In genomic region chr16:66516808-66517585, GRCh38 we compare ENCODE assay signal across 8 cellular contexts. TPM values are rescaled to one million over a fixed set of nuclear protein-coding genes. Genes with fewer than 3 reads are reported as not detected.
A peak's percentile ranks its signal among the peaks of the same experiment; 100 is the strongest.
DNase-seq lines count a peak whose midpoint lies in the region; ATAC-seq and TF ChIP-seq lines count a peak whose summit lies in the region.

No MANE protein-coding gene starts in this region.

- TF ChIP-seq CTCF in IMR-90 (conservative IDR thresholded peaks at IDR 0.05; ENCODE audit: low read depth, low read length) = no peak
- no peak for TF ChIP-seq CTCF in ascending aorta (IDR thresholded peaks at IDR 0.05)

- TF ChIP-seq POLR2A in IMR-90 (IDR thresholded peaks at IDR 0.05; ENCODE audit: low read depth, low read length) = no peak

- no peaks in the 10 kb centered on the region for H3K27me3 ChIP-seq in IMR-90 (ENCODE audit: control insufficient read depth, insufficient read depth, low read length)
- H3K27me3 ChIP-seq in ascending aorta = no peaks in the 10 kb centered on the region

- H4K20me1 ChIP-seq in IMR-90 (ENCODE audit: insufficient read depth, low read length) = peaks cover under 1% of the 10 kb centered on the region; the same call in 1 of the 2 replicates

- H3K23ac ChIP-seq in IMR-90 (ENCODE audit: low read depth, low read length) = peak overlapping the region; percentile 90

- peaks cover 3 to 47% of the 10 kb centered on the region in 2 experiments; a peak in 3 of 4 replicates for H3K79me1 ChIP-seq in IMR-90 (ENCODE audit: low read depth in 1 of 2, low read length in 2 of 2)

- H3K9ac ChIP-seq in IMR-90 (ENCODE audit: low read depth, low read length) = peak overlapping the region; percentile 46

- dilution Hi-C loops in IMR-90 (cut with HindIII; ENCODE audit: low sequenced_read_pairs, unreplicated experiment) = no loop called here

- POLR2A ChIA-PET in IMR-90 (lab: Charles Lee; ENCODE audit: unreplicated experiment) = no interaction called here

- 0 out of 2 replicates have a peak, but pooled peaks have one; percentile 5 for TF ChIP-seq RAD21 in IMR-90 (IDR thresholded peaks at IDR 0.05; ENCODE audit: low read length)

- 70% methylated on average over 9 of the region's 15 CpGs; no CpG with 5 or more reads in 1 of the 2 experiments for WGBS in IMR-90 (ENCODE audit: extremely low coverage in 2 of 2, insufficient read length in 1 of 2), 2 experiments

- peak overlapping the region; percentile 92 for H4K5ac ChIP-seq in IMR-90 (ENCODE audit: low read depth, low read length)

- H2AK9ac ChIP-seq in IMR-90 (replicated peaks; ENCODE audit: low read depth, low read length, poor library complexity) = peak overlapping the region; percentile 97

- peak overlapping the region; percentile 98 for H2AK5ac ChIP-seq in IMR-90 (ENCODE audit: low read depth, low read length)

- H3K14ac ChIP-seq in IMR-90 (replicated peaks; ENCODE audit: low read depth, low read length) = peak overlapping the region; percentile 97

- peak overlapping the region; percentile 95 for H3K27ac ChIP-seq in IMR-90 (ENCODE audit: insufficient read depth, low read length)
- peak overlapping the region; percentile 98 to 99 for H3K27ac ChIP-seq in ascending aorta

- H3K36me3 ChIP-seq in IMR-90 (ENCODE audit: control insufficient read depth, insufficient read depth, low read length) (peaks cover 2% of the 10 kb centered on the region; the same call in 1 of the 2 replicates), ascending aorta (no peaks in the 10 kb centered on the region)

- H2AFZ ChIP-seq in IMR-90 (replicated peaks; ENCODE audit: low read length, poor library complexity) = peak overlapping the region; percentile 88

- peak overlapping the region; percentile 99 for H3K4ac ChIP-seq in IMR-90 (ENCODE audit: low read depth, low read length)

- in situ Hi-C loops in IMR-90 (cut with MboI; ENCODE audit: low sequenced_read_pairs) = no loop called here

- H3K4me1 ChIP-seq in IMR-90 (ENCODE audit: control insufficient read depth, insufficient read depth, low read length) (peaks cover 36% of the 10 kb centered on the region), ascending aorta (peaks cover 26 to 63% of the 10 kb centered on the region in 2 donors)

- no peak overlapping the region for H3K4me3 ChIP-seq in IMR-90 (ENCODE audit: insufficient read depth, low read depth, low read length)
- H3K4me3 ChIP-seq in ascending aorta = peak overlapping the region; percentile 20 to 36
- no peak overlapping the region for H3K4me3 ChIP-seq in skeletal muscle cell (ENCODE audit: low read depth, low read length)

- peak overlapping the region; percentile 44 for H3K4me2 ChIP-seq in IMR-90 (ENCODE audit: low read depth, low read length)

- peak overlapping the region; percentile 91 to 99 for H4K8ac ChIP-seq in IMR-90 (ENCODE audit: low read depth in 2 of 2, low read length in 2 of 2)

- H3K9me3 ChIP-seq in IMR-90 (ENCODE audit: control insufficient read depth, insufficient read depth, low read length) (no peaks in the 10 kb centered on the region), ascending aorta (no peaks in the 10 kb centered on the region)

- peak overlapping the region; percentile 88 for H3K56ac ChIP-seq in IMR-90 (ENCODE audit: extremely low read depth, insufficient read depth, low read length)

- H3K18ac ChIP-seq in IMR-90 (ENCODE audit: low read depth, low read length) = peak overlapping the region; percentile 91

- H4K91ac ChIP-seq in IMR-90 (ENCODE audit: insufficient read depth, low read depth, low read length) = peak overlapping the region; percentile 99

- peaks cover 48% of the 10 kb centered on the region for H3K9me1 ChIP-seq in IMR-90 (ENCODE audit: insufficient read depth, low read length)

- ATAC-seq in GM21529 (IDR thresholded peaks at IDR 0.05; ENCODE audit: unreplicated experiment) = peak; percentile 97
- ATAC-seq in IMR-90 (ENCODE audit: low read depth) = peak; percentile 95

- intact Hi-C loops in IMR-90 (cut with micrococcal nuclease) = loop anchor here (1.0 kb wide), 1 partner anchor 111 kb away; no protein-coding TSS in a partner anchor
- intact Hi-C loops in ascending aorta (cut with DNase I) = loop anchor here (1.0 to 2.0 kb wide), 3 partner anchors 14 to 33 kb away; partner anchors contain the start of gene TK2

- peak overlapping the region; percentile 97 for H2BK20ac ChIP-seq in IMR-90 (ENCODE audit: low read depth, low read length)

- CTCF ChIA-PET in IMR-90 (lab: Yijun Ruan, JAX) = no interaction called here

- DNase-seq in DMS153 (lab: John Stamatoyannopoulos, UW) (peak; percentile 94), IMR-90 (peak; percentile 99), T-helper 1 cell (peak; percentile 40 to 96 (median 59)), ascending aorta (ENCODE audit: low spot score in 2 of 2) (peak; percentile 94 to 99), hippocampal formation (lab: John Stamatoyannopoulos, UW) (peak; percentile 92 to 93), skeletal muscle cell (ENCODE audit: low read depth) (peak; percentile 95), NCI-H524 treated with DMSO at 0.1 percent for 48 hours (lab: John Stamatoyannopoulos, UW) (no peak)

- H2BK5ac ChIP-seq in IMR-90 (ENCODE audit: low read depth, low read length, poor library complexity, severe bottlenecking) = peak overlapping the region; percentile 93

- peak overlapping the region; percentile 97; the same call in 2 of the 3 replicates for H2BK15ac ChIP-seq in IMR-90 (ENCODE audit: low read depth, low read length)

- BruUV-seq in IMR-90 (replicated peaks; lab: Mats Ljungman, UMichigan) = no TSS peak

- H2BK120ac ChIP-seq in IMR-90 (ENCODE audit: low read depth, low read length) = peak overlapping the region; percentile 97

TF ChIP-seq in IMR-90, 13 proteins besides CTCF, POLR2A, EP300 and RAD21:
- TF ChIP-seq FOS (IDR thresholded peaks at IDR 0.05; ENCODE audit: low read depth, low read length) = peak; percentile 66
- peak; percentile 71 for TF ChIP-seq CEBPB (IDR thresholded peaks at IDR 0.05; ENCODE audit: low read depth, low read length)
- TF ChIP-seq ELK1 (IDR thresholded peaks at IDR 0.05; ENCODE audit: borderline replicate concordance, low read depth, low read length) = no peak
- no peak for TF ChIP-seq CHD1 (IDR thresholded peaks at IDR 0.05; ENCODE audit: low read depth, low read length)
- TF ChIP-seq MXI1 (IDR thresholded peaks at IDR 0.05; ENCODE audit: borderline replicate concordance, low read depth, low read length) = peak; percentile 85; the same call in 1 of the 2 replicates
- no peak for TF ChIP-seq RCOR1 (IDR thresholded peaks at IDR 0.05; ENCODE audit: insufficient replicate concordance, low read length)
- TF ChIP-seq MAZ (IDR thresholded peaks at IDR 0.05; ENCODE audit: borderline replicate concordance, low read depth, low read length) = peak; percentile 98
- no peak for TF ChIP-seq MAFK (IDR thresholded peaks at IDR 0.05; ENCODE audit: low read depth, low read length)
- TF ChIP-seq BHLHE40 (IDR thresholded peaks at IDR 0.05; ENCODE audit: low read depth, low read length) = no peak
- TF ChIP-seq USF2 (IDR thresholded peaks at IDR 0.05; ENCODE audit: low read depth, low read length) = peak; percentile 76; the same call in 1 of the 2 replicates
TF ChIP-seq in IMR-90: peak in this region for 5.

RNA-seq across cellular contexts. Expression of gene TK2, which starts 32.9 kb away (rescaled TPM):
- 16.5 and 20.0 TPM in 2 replicates for total RNA-seq in IMR-90 (2012; rRNA removed)
- 12.6 and 14.7 TPM in 2 replicates for polyA plus RNA-seq in IMR-90 (2012; rRNA removed)
- 8.9 and 10.2 TPM in 2 replicates for polyA plus RNA-seq in IMR-90 (2012; cell fraction: cytosol; rRNA removed)
- polyA plus RNA-seq in IMR-90 (2012; cell fraction: nucleus; rRNA removed; ENCODE audit: low replicate concordance) = 19.2 and 37.2 TPM in 2 replicates
- 21.5 TPM for total RNA-seq in ascending aorta

RNA-seq across cellular contexts. Expression of gene CKLF, which starts 35.4 kb away (rescaled TPM):
- total RNA-seq in IMR-90 (2012; rRNA removed) (60.8 and 66.7 TPM in 2 replicates), ascending aorta (not detected)
- 92.2 and 102 TPM in 2 replicates for polyA plus RNA-seq in IMR-90 (2012; rRNA removed)
- polyA plus RNA-seq in IMR-90 (2012; cell fraction: cytosol; rRNA removed) = 87.1 and 119 TPM in 2 replicates
- polyA plus RNA-seq in IMR-90 (2012; cell fraction: nucleus; rRNA removed; ENCODE audit: low replicate concordance) = 15.6 and 33.4 TPM in 2 replicates

RNA-seq across cellular contexts. Expression of gene CMTM1, which starts 49.2 kb away (rescaled TPM):
- total RNA-seq in IMR-90 (2012; rRNA removed) (0.54 and 1.7 TPM in 2 replicates), ascending aorta (not detected)
- 1.8 and 2.1 TPM in 2 replicates for polyA plus RNA-seq in IMR-90 (2012; rRNA removed)
- 0.40 and 1.2 TPM in 2 replicates for polyA plus RNA-seq in IMR-90 (2012; cell fraction: cytosol; rRNA removed)
- 0.95 and 0.96 TPM in 2 replicates for polyA plus RNA-seq in IMR-90 (2012; cell fraction: nucleus; rRNA removed; ENCODE audit: low replicate concordance)

Comparison
In these comparisons a context has a peak if more than half of its experiments do, and no peak if none do; other contexts are left out.
1. H3K4me3 ChIP-seq: peak in ascending aorta (2 of 2); none in IMR-90 (single experiment) and skeletal muscle cell (single experiment).
2. RNA of gene CKLF, which starts 35.4 kb away (total RNA-seq): 60.8 to 66.7 TPM in IMR-90; not detected in ascending aorta (single experiment); every median in the first group is over 10 times any median in the second.